8 cellular contexts compared by ENCODE assay signal in genomic region chr6:90068264-90068663, GRCh38.
DNase-seq lines count a peak whose midpoint lies in the region; ATAC-seq and TF ChIP-seq lines count a peak whose summit lies in the region.

No MANE protein-coding gene starts in this region.

- H3K4me1 ChIP-seq in foreskin keratinocyte (no peaks in the 10 kb centered on the region), colonic mucosa (no peaks in the 10 kb centered on the region)

- H3K4me3 ChIP-seq in colonic mucosa = no peak overlapping the region

- ATAC-seq in SK-N-SH treated with all-trans-retinoic acid at 6 μM for 48 hours (peak; percentile 90), foreskin keratinocyte (peak; percentile 54), GM21447 (IDR thresholded peaks at IDR 0.05; ENCODE audit: unreplicated experiment) (no peak)

- no peaks in the 10 kb centered on the region for H3K36me3 ChIP-seq in colonic mucosa

- H3K27ac ChIP-seq in foreskin keratinocyte (no peak overlapping the region), colonic mucosa (no peak overlapping the region)

- TF ChIP-seq CTCF in foreskin keratinocyte (conservative IDR thresholded peaks at IDR 0.05) (no peak), colonic mucosa (IDR thresholded peaks at IDR 0.05) (no peak)

- intact Hi-C loops in colonic mucosa (cut with DNase I) = no loop called here

- H3K27me3 ChIP-seq in foreskin keratinocyte = no peaks in the 10 kb centered on the region
- H3K27me3 ChIP-seq in colonic mucosa = no peaks in the 10 kb centered on the region

- H3K9me3 ChIP-seq in colonic mucosa = no peaks in the 10 kb centered on the region

- no peak overlapping the region for H3K9ac ChIP-seq in colonic mucosa (ENCODE audit: low read depth in 2 of 2, low read length in 2 of 2)

- peak; percentile 61 for DNase-seq in A172 (ENCODE audit: low spot score)
- peak; percentile 43 for DNase-seq in DMS53 treated with DMSO at 0.1 percent for 48 hours (lab: John Stamatoyannopoulos, UW; ENCODE audit: unreplicated experiment)
- no peak for DNase-seq in foreskin keratinocyte
- DNase-seq in foreskin melanocyte = no peak
- no peak for DNase-seq in colonic mucosa
- no peak for DNase-seq in activated CD8-positive, alpha-beta memory T cell treated with anti-CD3 and anti-CD28 coated beads for 24 hours

TF ChIP-seq in SK-N-SH treated with all-trans-retinoic acid at 6 μM for 48 hours, 23 proteins besides CTCF, POLR2A, EP300 and RAD21:
- TF ChIP-seq ZFP3 (CRISPR knock-in tag; IDR thresholded peaks at IDR 0.05) = no peak
- TF ChIP-seq BACH2 (CRISPR knock-in tag; IDR thresholded peaks at IDR 0.05; ENCODE audit: borderline replicate concordance) = no peak
- 0 out of 2 replicates have a peak, but pooled peaks have one; percentile 5 for TF ChIP-seq ISL1 (CRISPR knock-in tag; IDR thresholded peaks at IDR 0.05)
- no peak for TF ChIP-seq POU6F1 (CRISPR knock-in tag; IDR thresholded peaks at IDR 0.05; ENCODE audit: borderline replicate concordance, low read depth)
- no peak for TF ChIP-seq TSHZ2 (CRISPR knock-in tag; IDR thresholded peaks at IDR 0.05)
- no peak for TF ChIP-seq PATZ1 (CRISPR knock-in tag; IDR thresholded peaks at IDR 0.05; ENCODE audit: borderline replicate concordance)
- TF ChIP-seq TOX (CRISPR knock-in tag; IDR thresholded peaks at IDR 0.05; ENCODE audit: borderline replicate concordance) = no peak

Comparison
In these comparisons a context has a peak if more than half of its experiments do, and no peak if none do; other contexts are left out.
1. DNase-seq: peak in A172 (single experiment) and DMS53 treated with DMSO at 0.1 percent for 48 hours (single experiment); none in foreskin keratinocyte (0 of 2), foreskin melanocyte (single experiment), colonic mucosa (single experiment) and activated CD8-positive, alpha-beta memory T cell treated with anti-CD3 and anti-CD28 coated beads for 24 hours (single experiment).